ENCODE assay signal across 8 cellular contexts in genomic region chr3:12135029-12135634, GRCh38. TPM values are rescaled to one million over a fixed set of nuclear protein-coding genes. Genes with fewer than 3 reads are reported as not detected.
DNase-seq lines count a peak whose midpoint lies in the region; ATAC-seq lines count a peak whose summit lies in the region.

No MANE protein-coding gene starts in this region.

- H3K27me3 ChIP-seq in mesenchymal stem cell (ENCODE audit: control insufficient read depth in 1 of 2, insufficient read depth in 1 of 2, low read length in 2 of 2), result peaks cover 17 to 21% of the 10 kb centered on the region in 2 experiments

- H4K91ac ChIP-seq in mesenchymal stem cell (ENCODE audit: low read length), result no peak overlapping the region

- H2AK5ac ChIP-seq in mesenchymal stem cell (ENCODE audit: low read length, severe bottlenecking), result no peak overlapping the region

- no peaks in the 10 kb centered on the region for H3K36me3 ChIP-seq in mesenchymal stem cell (ENCODE audit: control insufficient read depth in 1 of 2, insufficient read depth in 2 of 2, low read depth in 1 of 2, low read length in 2 of 2)

- peak; percentile 76 for ATAC-seq in HG02588 (IDR thresholded peaks at IDR 0.05; ENCODE audit: unreplicated experiment)

- H2BK15ac ChIP-seq in mesenchymal stem cell (ENCODE audit: low read depth, poor library complexity, severe bottlenecking), result no peak overlapping the region

- DNase-seq in NK-92 treated with Interleukin-12 subunit alpha and Interleukin-12 subunit beta, amount 100 ng/mL, for 24 hours (lab: John Stamatoyannopoulos, UW), result peak; percentile 40
- DNase-seq in NK-92 (lab: John Stamatoyannopoulos, UW; ENCODE audit: unreplicated experiment) (no peak), NCI-H146 (lab: John Stamatoyannopoulos, UW) (peak; percentile 24), ecto neural progenitor cell (ENCODE audit: low spot score) (peak; percentile 76), mesenchymal stem cell (peak; percentile 67)
- DNase-seq in activated CD4-positive, alpha-beta T cell treated with anti-CD3 and anti-CD28 coated beads, Interleukin-2, amount 50 U/mL, for 1 hour, result peak; percentile 53
- DNase-seq in stimulated activated CD8-positive, alpha-beta memory T cell treated with anti-CD3 and anti-CD28 coated beads, Interleukin-7, amount 100 ng/mL, for 48 hours (ENCODE audit: extremely low read depth in 1 of 2, low read depth in 1 of 2), result peak; percentile 20 to 43

- H3K9me3 ChIP-seq in mesenchymal stem cell (ENCODE audit: control insufficient read depth, low read length), result no peaks in the 10 kb centered on the region

- H3K23ac ChIP-seq in mesenchymal stem cell (ENCODE audit: low read length in 2 of 2), result no peak overlapping the region

- no peak overlapping the region for H2BK12ac ChIP-seq in mesenchymal stem cell (ENCODE audit: low read length in 2 of 2)

- H3K4me1 ChIP-seq in mesenchymal stem cell (ENCODE audit: control insufficient read depth, insufficient read depth, low read depth, low read length), result no peaks in the 10 kb centered on the region

- H3K4me3 ChIP-seq in mesenchymal stem cell (ENCODE audit: insufficient read depth in 1 of 2, low read depth in 1 of 2, low read length in 2 of 2), result no peak overlapping the region

- no peak overlapping the region for H2AFZ ChIP-seq in mesenchymal stem cell (ENCODE audit: low read depth, low read length)

- H2BK120ac ChIP-seq in mesenchymal stem cell (ENCODE audit: low read depth, low read length), result no peak overlapping the region

- WGBS in mesenchymal stem cell, result 0% methylated on average over 3 of the region's 3 CpGs

- no peak overlapping the region for H3K4ac ChIP-seq in mesenchymal stem cell (ENCODE audit: low read depth in 1 of 2, low read length in 2 of 2)

- peak overlapping the region; percentile 22 for H3K9ac ChIP-seq in mesenchymal stem cell (ENCODE audit: low read length)

- no peak overlapping the region for H4K8ac ChIP-seq in mesenchymal stem cell (ENCODE audit: low read length)

- no peak overlapping the region for H3K4me2 ChIP-seq in mesenchymal stem cell (ENCODE audit: low read length, poor library complexity, severe bottlenecking)

- no peak overlapping the region for H3K27ac ChIP-seq in mesenchymal stem cell (ENCODE audit: low read length, poor library complexity, severe bottlenecking)

- no peak overlapping the region for H2BK5ac ChIP-seq in mesenchymal stem cell (ENCODE audit: low read depth, low read length, poor library complexity, severe bottlenecking)

- no peak overlapping the region for H3K14ac ChIP-seq in mesenchymal stem cell (ENCODE audit: low read length in 2 of 2)

- H3K18ac ChIP-seq in mesenchymal stem cell (ENCODE audit: low read depth in 1 of 2, low read length in 2 of 2), result no peak overlapping the region

- no peaks in the 10 kb centered on the region for H3K79me1 ChIP-seq in mesenchymal stem cell (replicated peaks; ENCODE audit: low read length, poor library complexity, severe bottlenecking)

RNA-seq across cellular contexts. Expression of gene TIMP4, which starts 23.6 kb away (rescaled TPM):
- polyA plus RNA-seq in mesenchymal stem cell (2013, experiment 1 of 2), result 6.6 TPM
- polyA plus RNA-seq in mesenchymal stem cell (2013, experiment 2 of 2), result 6.6 TPM
